20 cellular contexts compared by ENCODE assay signal in the genomic region with DNA sequence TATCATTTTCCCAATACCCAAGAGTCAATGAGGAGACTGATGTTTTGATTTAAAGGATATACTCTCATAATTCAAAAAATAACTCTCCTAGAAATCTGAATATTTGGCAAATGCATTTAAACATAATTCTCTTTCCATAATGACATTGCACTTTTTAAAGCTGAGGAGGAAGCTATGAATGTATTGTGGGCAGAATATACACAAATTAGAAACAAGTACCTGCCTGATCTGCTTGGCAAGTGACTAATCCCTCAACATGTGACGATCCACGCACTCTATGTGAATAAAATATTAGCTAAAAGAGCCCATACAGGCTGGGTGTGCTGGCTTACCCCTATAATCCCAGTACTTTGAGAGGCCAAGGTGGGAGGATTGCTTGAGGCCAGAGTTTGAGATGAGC.
A peak's percentile ranks its signal among the peaks of the same experiment; 100 is the strongest.
DNase-seq lines count a peak whose midpoint lies in the region; ATAC-seq and TF ChIP-seq lines count a peak whose summit lies in the region.
"Had no signal": no experiment of that assay in that cellular context is flagged by ENCODE, and none has a peak within 500 bp of the region (broad histone marks: within the 10 kb centered on the region; RNA-seq: fewer than 3 reads in every experiment).

No MANE protein-coding gene starts in this region.

- H2AFZ ChIP-seq in PC-9 (no peak overlapping the region), mammary epithelial cell (ENCODE audit: low read depth, low read length) (no peak overlapping the region)

- intact Hi-C loops in PC-9 (cut with micrococcal nuclease; ENCODE audit: unreplicated experiment): no loop called here
- intact Hi-C loops in mammary epithelial cell (cut with micrococcal nuclease): no loop called here

- H3K4me3 ChIP-seq in PC-9 (no peak overlapping the region), mammary epithelial cell (replicated peaks in 1 of 3; ENCODE audit: insufficient read depth in 1 of 3, low read depth in 2 of 3, low read length in 3 of 3) (peak overlapping the region in 1 of 3 experiments; percentile 12), retinal pigment epithelial cell (ENCODE audit: low read length) (no peak overlapping the region)
- H3K4me3 ChIP-seq: BLaER1, Peyer's patch had no signal

- H3K9ac ChIP-seq in mammary epithelial cell (ENCODE audit: insufficient read depth, low read length): peak overlapping the region; percentile 49
- H3K9ac ChIP-seq: BLaER1 had no signal

- H3K27me3 ChIP-seq in PC-9 (ENCODE audit: insufficient read depth, low read depth): no peaks in the 10 kb centered on the region
- H3K27me3 ChIP-seq in mammary epithelial cell (ENCODE audit: insufficient read depth, low read length): no peaks in the 10 kb centered on the region
- H3K27me3 ChIP-seq: BLaER1, Peyer's patch had no signal

- H3K79me2 ChIP-seq in PC-9 (ENCODE audit: low read depth) (peaks cover 99% of the 10 kb centered on the region), mammary epithelial cell (ENCODE audit: insufficient read depth, low read length) (peaks cover 97% of the 10 kb centered on the region)

- H4K20me1 ChIP-seq in PC-9 (ENCODE audit: insufficient read depth): no peaks in the 10 kb centered on the region
- H4K20me1 ChIP-seq in mammary epithelial cell (ENCODE audit: insufficient read depth, low read length): no peaks in the 10 kb centered on the region
- H4K20me1 ChIP-seq: BLaER1 had no signal

- H3K9me3 ChIP-seq in PC-9 (ENCODE audit: insufficient read depth, low read depth) (no peaks in the 10 kb centered on the region), mammary epithelial cell (replicated peaks; ENCODE audit: insufficient read depth, low read length) (no peaks in the 10 kb centered on the region)
- H3K9me3 ChIP-seq: BLaER1, Peyer's patch had no signal

- H3K4me1 ChIP-seq in PC-9 (replicated peaks; ENCODE audit: insufficient read depth) (peaks cover 45% of the 10 kb centered on the region), mammary epithelial cell (ENCODE audit: insufficient read depth, low read length) (peaks cover 47% of the 10 kb centered on the region)
- H3K4me1 ChIP-seq: BLaER1, Peyer's patch had no signal

- TF ChIP-seq CTCF in PC-9 (conservative IDR thresholded peaks at IDR 0.05) (no peak), mammary epithelial cell (conservative IDR thresholded peaks at IDR 0.05 in 1 of 2, IDR thresholded peaks at IDR 0.05 in 1 of 2; ENCODE audit: extremely low read depth in 1 of 2, insufficient read depth in 1 of 2, low read depth in 1 of 2, low read length in 2 of 2) (no peak), retinal pigment epithelial cell (conservative IDR thresholded peaks at IDR 0.05; ENCODE audit: low read depth, low read length) (no peak), GM10248 (IDR thresholded peaks at IDR 0.05; ENCODE audit: control extremely low read depth, extremely low read depth, low read depth, missing control alignments) (no peak)

- H3K4me2 ChIP-seq in PC-9 (no peak overlapping the region), mammary epithelial cell (ENCODE audit: insufficient read depth, low read depth, low read length) (peak overlapping the region; percentile 68)
- H3K4me2 ChIP-seq: BLaER1 had no signal

- H3K36me3 ChIP-seq in PC-9 (ENCODE audit: low read depth): no peaks in the 10 kb centered on the region
- no peaks in the 10 kb centered on the region for H3K36me3 ChIP-seq in mammary epithelial cell (ENCODE audit: insufficient read depth, low read length)
- H3K36me3 ChIP-seq: BLaER1, Peyer's patch had no signal

- dilution Hi-C loops in mammary epithelial cell (cut with HindIII; ENCODE audit: low sequenced_read_pairs): no loop called here

- H3K27ac ChIP-seq in PC-9 (peak overlapping the region; percentile 33), mammary epithelial cell (ENCODE audit: insufficient read depth, low read depth, low read length) (peak overlapping the region; percentile 96)
- H3K27ac ChIP-seq: BLaER1, Peyer's patch had no signal

- in situ Hi-C loops in mammary epithelial cell (cut with MboI; ENCODE audit: low sequenced_read_pairs in 2 of 2): no loop called here

- 0% methylated on average over 2 of the region's 2 CpGs for WGBS in mammary epithelial cell (ENCODE audit: low coverage, missing lambda C conversion rate)

- BruUV-seq in PC-9 (replicated peaks; lab: Mats Ljungman, UMichigan) (no TSS peak), mammary epithelial cell (replicated peaks; lab: Mats Ljungman, UMichigan) (no TSS peak)

- peak; percentile 15 to 57 for DNase-seq in NCI-H524 (lab: John Stamatoyannopoulos, UW)
- DNase-seq in NCI-H524 treated with DMSO at 0.1 percent for 48 hours (lab: John Stamatoyannopoulos, UW): no peak
- no peak for DNase-seq in PC-9
- peak; percentile 85 for DNase-seq in mammary epithelial cell
- DNase-seq in retinal pigment epithelial cell (ENCODE audit: low read depth): peak; percentile 46
- no peak for DNase-seq in GM10248 (ENCODE audit: extremely low spot score)
- no peak for DNase-seq in germinal center (ENCODE audit: low spot score)
- DNase-seq: 8988T; CD8-positive, alpha-beta T cell; GDM1; MV-4-11; NCI-H1417 treated with DMSO at 0.1 percent for 48 hours; NCI-H2029; NCI-H2171; NCI-H446 treated with DMSO at 0.1 percent for 48 hours; NCI-H774; Peyer's patch; SHP77 had no signal

- no peaks in the 10 kb centered on the region for H3K9me2 ChIP-seq in PC-9 (ENCODE audit: insufficient read depth)

- H3F3A ChIP-seq in PC-9 (ENCODE audit: insufficient read depth, low read depth): peaks cover 11% of the 10 kb centered on the region

- POLR2A ChIA-PET in PC-9 (lab: Charles Lee; ENCODE audit: unreplicated experiment) (interaction anchor here (0.7 kb wide), 1 partner anchor 37 kb away, joined by 3 read pairs; no protein-coding TSS in a partner anchor), GM10248 (lab: Yijun Ruan, JAX) (no interaction called here)

- CTCF ChIA-PET in PC-9 (lab: Charles Lee) (interaction anchor here (0.6 to 0.7 kb wide), 3 partner anchors 24 to 258 kb away, joined by 4 to 6 read pairs (median 4); no protein-coding TSS in a partner anchor), mammary epithelial cell (lab: Charles Lee; ENCODE audit: low non-redundant PET) (no interaction called here), GM10248 (lab: Yijun Ruan, JAX) (interaction anchor here (0.6 to 2.8 kb wide), 6 partner anchors 9 to 73 kb away, joined by 3 to 10 read pairs (median 4); no protein-coding TSS in a partner anchor)

- no peak for ATAC-seq in SK-N-SH treated with all-trans-retinoic acid at 6 μM for 48 hours
- ATAC-seq: CD8-positive, alpha-beta T cell had no signal

TF ChIP-seq in SK-N-SH treated with all-trans-retinoic acid at 6 μM for 48 hours, 23 proteins besides CTCF, POLR2A, EP300 and RAD21:
- TF ChIP-seq ZNF8 (CRISPR knock-in tag; IDR thresholded peaks at IDR 0.05) (no peak), CSDC2 (CRISPR knock-in tag; IDR thresholded peaks at IDR 0.05) (no peak), TOX (CRISPR knock-in tag; IDR thresholded peaks at IDR 0.05; ENCODE audit: borderline replicate concordance) (no peak), BACH2 (CRISPR knock-in tag; IDR thresholded peaks at IDR 0.05; ENCODE audit: borderline replicate concordance) (no peak), ESRRG (CRISPR knock-in tag; IDR thresholded peaks at IDR 0.05) (no peak)
- TF ChIP-seq, protein P1, sequence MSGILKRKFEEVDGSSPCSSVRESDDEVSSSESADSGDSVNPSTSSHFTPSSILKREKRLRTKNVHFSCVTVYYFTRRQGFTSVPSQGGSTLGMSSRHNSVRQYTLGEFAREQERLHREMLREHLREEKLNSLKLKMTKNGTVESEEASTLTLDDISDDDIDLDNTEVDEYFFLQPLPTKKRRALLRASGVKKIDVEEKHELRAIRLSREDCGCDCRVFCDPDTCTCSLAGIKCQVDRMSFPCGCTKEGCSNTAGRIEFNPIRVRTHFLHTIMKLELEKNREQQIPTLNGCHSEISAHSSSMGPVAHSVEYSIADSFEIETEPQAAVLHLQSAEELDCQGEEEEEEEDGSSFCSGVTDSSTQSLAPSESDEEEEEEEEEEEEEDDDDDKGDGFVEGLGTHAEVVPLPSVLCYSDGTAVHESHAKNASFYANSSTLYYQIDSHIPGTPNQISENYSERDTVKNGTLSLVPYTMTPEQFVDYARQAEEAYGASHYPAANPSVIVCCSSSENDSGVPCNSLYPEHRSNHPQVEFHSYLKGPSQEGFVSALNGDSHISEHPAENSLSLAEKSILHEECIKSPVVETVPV (CRISPR knock-in tag; IDR thresholded peaks at IDR 0.05): no peak

Comparison
In these comparisons a context has a peak if more than half of its experiments do, and no peak if none do; other contexts are left out.
1. DNase-seq: peak in NCI-H524 (2 of 2), mammary epithelial cell (single experiment) and retinal pigment epithelial cell (single experiment); none in NCI-H524 treated with DMSO at 0.1 percent for 48 hours (single experiment), PC-9 (0 of 2), GM10248 (single experiment) and germinal center (single experiment).